In the genomic region with DNA sequence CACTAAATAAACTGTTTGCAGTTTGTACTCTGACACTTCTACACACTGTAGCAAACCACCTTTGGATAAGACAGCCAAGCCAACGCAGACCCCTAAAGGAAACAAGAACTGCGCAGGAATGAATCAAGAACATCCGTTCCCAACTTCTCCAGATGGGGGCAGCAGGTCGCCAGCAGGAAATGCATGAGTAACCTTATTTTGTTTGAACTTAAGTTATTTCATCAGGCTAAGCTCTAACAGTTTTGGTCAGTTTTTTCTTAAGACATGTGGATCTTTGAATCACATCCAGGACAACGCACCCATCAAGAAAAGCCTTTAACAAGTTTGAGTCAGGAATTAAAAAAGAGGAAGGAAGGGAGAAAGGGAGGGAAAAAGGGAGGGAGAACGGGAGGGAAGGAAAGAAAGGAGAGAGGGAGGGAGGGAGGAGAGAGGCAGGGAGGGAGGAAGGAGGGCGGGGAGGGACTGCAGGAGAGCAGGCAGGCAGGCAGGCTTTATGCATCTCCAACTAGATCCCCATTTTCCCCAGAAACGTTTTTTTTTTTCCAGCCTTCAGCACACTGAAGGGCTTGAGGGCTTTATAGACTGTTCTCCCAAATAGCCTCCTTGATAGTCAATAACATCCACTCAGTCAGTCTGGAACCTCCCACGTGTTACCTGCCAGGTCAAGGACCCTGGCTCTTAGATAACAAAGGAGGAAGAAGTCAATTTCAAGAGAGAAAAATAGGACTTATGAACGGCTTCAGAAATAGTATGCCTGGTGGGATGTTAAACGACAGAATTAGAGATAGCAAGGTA, we compare ENCODE assay signal across 1 cellular context.
A peak's percentile ranks its signal among the peaks of the same experiment; 100 is the strongest.
TF ChIP-seq lines count a peak whose summit lies in the region.

No MANE protein-coding gene starts in this region.

TF ChIP-seq in GM12878, 131 proteins besides CTCF, POLR2A, EP300 and RAD21 (continued from another document):
- TF ChIP-seq, protein P1, sequence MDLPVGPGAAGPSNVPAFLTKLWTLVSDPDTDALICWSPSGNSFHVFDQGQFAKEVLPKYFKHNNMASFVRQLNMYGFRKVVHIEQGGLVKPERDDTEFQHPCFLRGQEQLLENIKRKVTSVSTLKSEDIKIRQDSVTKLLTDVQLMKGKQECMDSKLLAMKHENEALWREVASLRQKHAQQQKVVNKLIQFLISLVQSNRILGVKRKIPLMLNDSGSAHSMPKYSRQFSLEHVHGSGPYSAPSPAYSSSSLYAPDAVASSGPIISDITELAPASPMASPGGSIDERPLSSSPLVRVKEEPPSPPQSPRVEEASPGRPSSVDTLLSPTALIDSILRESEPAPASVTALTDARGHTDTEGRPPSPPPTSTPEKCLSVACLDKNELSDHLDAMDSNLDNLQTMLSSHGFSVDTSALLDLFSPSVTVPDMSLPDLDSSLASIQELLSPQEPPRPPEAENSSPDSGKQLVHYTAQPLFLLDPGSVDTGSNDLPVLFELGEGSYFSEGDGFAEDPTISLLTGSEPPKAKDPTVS (IDR thresholded peaks at IDR 0.05; ENCODE audit: low read depth, low read length), result no peak
- TF ChIP-seq, protein P2, sequence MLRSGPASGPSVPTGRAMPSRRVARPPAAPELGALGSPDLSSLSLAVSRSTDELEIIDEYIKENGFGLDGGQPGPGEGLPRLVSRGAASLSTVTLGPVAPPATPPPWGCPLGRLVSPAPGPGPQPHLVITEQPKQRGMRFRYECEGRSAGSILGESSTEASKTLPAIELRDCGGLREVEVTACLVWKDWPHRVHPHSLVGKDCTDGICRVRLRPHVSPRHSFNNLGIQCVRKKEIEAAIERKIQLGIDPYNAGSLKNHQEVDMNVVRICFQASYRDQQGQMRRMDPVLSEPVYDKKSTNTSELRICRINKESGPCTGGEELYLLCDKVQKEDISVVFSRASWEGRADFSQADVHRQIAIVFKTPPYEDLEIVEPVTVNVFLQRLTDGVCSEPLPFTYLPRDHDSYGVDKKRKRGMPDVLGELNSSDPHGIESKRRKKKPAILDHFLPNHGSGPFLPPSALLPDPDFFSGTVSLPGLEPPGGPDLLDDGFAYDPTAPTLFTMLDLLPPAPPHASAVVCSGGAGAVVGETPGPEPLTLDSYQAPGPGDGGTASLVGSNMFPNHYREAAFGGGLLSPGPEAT (IDR thresholded peaks at IDR 0.05; ENCODE audit: low read depth), result no peak
- TF ChIP-seq, protein P3, sequence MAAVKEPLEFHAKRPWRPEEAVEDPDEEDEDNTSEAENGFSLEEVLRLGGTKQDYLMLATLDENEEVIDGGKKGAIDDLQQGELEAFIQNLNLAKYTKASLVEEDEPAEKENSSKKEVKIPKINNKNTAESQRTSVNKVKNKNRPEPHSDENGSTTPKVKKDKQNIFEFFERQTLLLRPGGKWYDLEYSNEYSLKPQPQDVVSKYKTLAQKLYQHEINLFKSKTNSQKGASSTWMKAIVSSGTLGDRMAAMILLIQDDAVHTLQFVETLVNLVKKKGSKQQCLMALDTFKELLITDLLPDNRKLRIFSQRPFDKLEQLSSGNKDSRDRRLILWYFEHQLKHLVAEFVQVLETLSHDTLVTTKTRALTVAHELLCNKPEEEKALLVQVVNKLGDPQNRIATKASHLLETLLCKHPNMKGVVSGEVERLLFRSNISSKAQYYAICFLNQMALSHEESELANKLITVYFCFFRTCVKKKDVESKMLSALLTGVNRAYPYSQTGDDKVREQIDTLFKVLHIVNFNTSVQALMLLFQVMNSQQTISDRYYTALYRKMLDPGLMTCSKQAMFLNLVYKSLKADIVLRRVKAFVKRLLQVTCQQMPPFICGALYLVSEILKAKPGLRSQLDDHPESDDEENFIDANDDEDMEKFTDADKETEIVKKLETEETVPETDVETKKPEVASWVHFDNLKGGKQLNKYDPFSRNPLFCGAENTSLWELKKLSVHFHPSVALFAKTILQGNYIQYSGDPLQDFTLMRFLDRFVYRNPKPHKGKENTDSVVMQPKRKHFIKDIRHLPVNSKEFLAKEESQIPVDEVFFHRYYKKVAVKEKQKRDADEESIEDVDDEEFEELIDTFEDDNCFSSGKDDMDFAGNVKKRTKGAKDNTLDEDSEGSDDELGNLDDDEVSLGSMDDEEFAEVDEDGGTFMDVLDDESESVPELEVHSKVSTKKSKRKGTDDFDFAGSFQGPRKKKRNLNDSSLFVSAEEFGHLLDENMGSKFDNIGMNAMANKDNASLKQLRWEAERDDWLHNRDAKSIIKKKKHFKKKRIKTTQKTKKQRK (IDR thresholded peaks at IDR 0.05; ENCODE audit: low read depth, low read length), result no peak
- TF ChIP-seq ASH2L (IDR thresholded peaks at IDR 0.05; ENCODE audit: borderline replicate concordance, low read depth) (no peak), SUZ12 (IDR thresholded peaks at IDR 0.05; ENCODE audit: unreplicated experiment) (no peak), SPI1 (IDR thresholded peaks at IDR 0.05; ENCODE audit: borderline replicate concordance, insufficient read depth, low read depth, low read length) (0 out of 2 replicates have a peak, but pooled peaks have one; percentile 3), CHD2 (IDR thresholded peaks at IDR 0.05; ENCODE audit: borderline replicate concordance, low read depth, low read length) (no peak), NR2F1 (conservative IDR thresholded peaks at IDR 0.05) (no peak), SMC3 (IDR thresholded peaks at IDR 0.05; ENCODE audit: borderline replicate concordance, low read length) (peak; percentile 81), RELA (IDR thresholded peaks at IDR 0.05; ENCODE audit: borderline replicate concordance, partially characterized antibody) (no peak), LARP7 (IDR thresholded peaks at IDR 0.05) (no peak), SIX5 (IDR thresholded peaks at IDR 0.05; ENCODE audit: low read depth, low read length, severe bottlenecking) (no peak), RUNX3 (IDR thresholded peaks at IDR 0.05; ENCODE audit: low read length) (no peak), SMARCA5 (IDR thresholded peaks at IDR 0.05) (no peak), CHD1 (IDR thresholded peaks at IDR 0.05; ENCODE audit: low read depth, low read length) (no peak), SREBF1 (IDR thresholded peaks at IDR 0.05; ENCODE audit: low read length) (no peak), EGR1 (IDR thresholded peaks at IDR 0.05; ENCODE audit: borderline replicate concordance in 1 of 2, low read depth in 2 of 2, low read length in 2 of 2) (no peak), BHLHE40 (IDR thresholded peaks at IDR 0.05; ENCODE audit: borderline replicate concordance in 1 of 2, low read depth in 2 of 2, low read length in 1 of 2) (no peak), FOXK2 (IDR thresholded peaks at IDR 0.05) (no peak), FOXM1 (IDR thresholded peaks at IDR 0.05; ENCODE audit: low read depth, low read length) (peak; percentile 50; the same call in 1 of the 2 replicates)
- TF ChIP-seq, protein P4, sequence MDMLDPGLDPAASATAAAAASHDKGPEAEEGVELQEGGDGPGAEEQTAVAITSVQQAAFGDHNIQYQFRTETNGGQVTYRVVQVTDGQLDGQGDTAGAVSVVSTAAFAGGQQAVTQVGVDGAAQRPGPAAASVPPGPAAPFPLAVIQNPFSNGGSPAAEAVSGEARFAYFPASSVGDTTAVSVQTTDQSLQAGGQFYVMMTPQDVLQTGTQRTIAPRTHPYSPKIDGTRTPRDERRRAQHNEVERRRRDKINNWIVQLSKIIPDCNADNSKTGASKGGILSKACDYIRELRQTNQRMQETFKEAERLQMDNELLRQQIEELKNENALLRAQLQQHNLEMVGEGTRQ (IDR thresholded peaks at IDR 0.05; ENCODE audit: borderline replicate concordance, low read depth, low read length), result no peak
- TF ChIP-seq, protein P5, sequence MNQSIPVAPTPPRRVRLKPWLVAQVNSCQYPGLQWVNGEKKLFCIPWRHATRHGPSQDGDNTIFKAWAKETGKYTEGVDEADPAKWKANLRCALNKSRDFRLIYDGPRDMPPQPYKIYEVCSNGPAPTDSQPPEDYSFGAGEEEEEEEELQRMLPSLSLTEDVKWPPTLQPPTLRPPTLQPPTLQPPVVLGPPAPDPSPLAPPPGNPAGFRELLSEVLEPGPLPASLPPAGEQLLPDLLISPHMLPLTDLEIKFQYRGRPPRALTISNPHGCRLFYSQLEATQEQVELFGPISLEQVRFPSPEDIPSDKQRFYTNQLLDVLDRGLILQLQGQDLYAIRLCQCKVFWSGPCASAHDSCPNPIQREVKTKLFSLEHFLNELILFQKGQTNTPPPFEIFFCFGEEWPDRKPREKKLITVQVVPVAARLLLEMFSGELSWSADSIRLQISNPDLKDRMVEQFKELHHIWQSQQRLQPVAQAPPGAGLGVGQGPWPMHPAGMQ (IDR thresholded peaks at IDR 0.05; ENCODE audit: borderline replicate concordance), result 0 out of 2 replicates have a peak, but pooled peaks have one; percentile 17
- TF ChIP-seq, protein P6, sequence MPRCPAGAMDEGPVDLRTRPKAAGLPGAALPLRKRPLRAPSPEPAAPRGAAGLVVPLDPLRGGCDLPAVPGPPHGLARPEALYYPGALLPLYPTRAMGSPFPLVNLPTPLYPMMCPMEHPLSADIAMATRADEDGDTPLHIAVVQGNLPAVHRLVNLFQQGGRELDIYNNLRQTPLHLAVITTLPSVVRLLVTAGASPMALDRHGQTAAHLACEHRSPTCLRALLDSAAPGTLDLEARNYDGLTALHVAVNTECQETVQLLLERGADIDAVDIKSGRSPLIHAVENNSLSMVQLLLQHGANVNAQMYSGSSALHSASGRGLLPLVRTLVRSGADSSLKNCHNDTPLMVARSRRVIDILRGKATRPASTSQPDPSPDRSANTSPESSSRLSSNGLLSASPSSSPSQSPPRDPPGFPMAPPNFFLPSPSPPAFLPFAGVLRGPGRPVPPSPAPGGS (IDR thresholded peaks at IDR 0.05; ENCODE audit: borderline replicate concordance, insufficient read depth, low read depth, low read length, poor library complexity, severe bottlenecking), result no peak
TF ChIP-seq in GM12878: peak in this region for 8.
